Comparison of ENCODE assay signal across 9 cellular contexts in genomic region chr10:98445200-98445812, GRCh38. TPM values are rescaled to one million over a fixed set of nuclear protein-coding genes. Genes with fewer than 3 reads are reported as not detected.
DNase-seq lines count a peak whose midpoint lies in the region; ATAC-seq and TF ChIP-seq lines count a peak whose summit lies in the region.
"Had no signal": no experiment of that assay in that cellular context is flagged by ENCODE, and none has a peak within 500 bp of the region (broad histone marks: within the 10 kb centered on the region; RNA-seq: fewer than 3 reads in every experiment).

No MANE protein-coding gene starts in this region.

- peaks cover 25% of the 10 kb centered on the region for H3K4me1 Mint-ChIP-seq in T-helper 1 cell treated with Interleukin-12 subunit alpha and Interleukin-12 subunit beta and Interleukin-4 antibody, amounts not matched to agents 30 μg/mL and 1 μg/mL, for 36 hours (ENCODE audit: low read depth)
- H3K4me1 Mint-ChIP-seq in activated CD4-positive, alpha-beta memory T cell treated with anti-CD3 and anti-CD28 coated beads for 36 hours (ENCODE audit: low read depth): peaks cover 50% of the 10 kb centered on the region
- peaks cover 70% of the 10 kb centered on the region for H3K4me1 Mint-ChIP-seq in stimulated activated memory B cell treated with anti-CD40 and anti-IgM and Interleukin-4, amounts not matched to agents 10 μg/mL and 1 μg/mL and 100 μg/mL, for 72 hours

- H3K27me3 Mint-ChIP-seq in T-helper 1 cell treated with Interleukin-12 subunit alpha and Interleukin-12 subunit beta and Interleukin-4 antibody, amounts not matched to agents 30 μg/mL and 1 μg/mL, for 36 hours (ENCODE audit: low read depth): peaks cover 12% of the 10 kb centered on the region
- H3K27me3 Mint-ChIP-seq in activated CD4-positive, alpha-beta memory T cell treated with anti-CD3 and anti-CD28 coated beads for 36 hours: no peaks in the 10 kb centered on the region
- no peaks in the 10 kb centered on the region for H3K27me3 Mint-ChIP-seq in stimulated activated memory B cell treated with anti-CD40 and anti-IgM and Interleukin-4, amounts not matched to agents 10 μg/mL and 1 μg/mL and 100 μg/mL, for 72 hours

- TF ChIP-seq CTCF in foreskin keratinocyte (conservative IDR thresholded peaks at IDR 0.05): no peak

- CTCF ChIA-PET in activated CD4-positive, alpha-beta memory T cell treated with anti-CD3 and anti-CD28 coated beads for 36 hours (lab: Charles Lee): interaction anchor here (0.5 to 1.9 kb wide), 2 partner anchors 20 to 275 kb away, joined by 3 to 8 read pairs; no protein-coding TSS in a partner anchor

- H3K27ac ChIP-seq in foreskin keratinocyte: no peak overlapping the region
- H3K27ac ChIP-seq: SK-N-MC had no signal

- H3K27me3 ChIP-seq in foreskin keratinocyte: no peaks in the 10 kb centered on the region

- intact Hi-C loops in activated CD4-positive, alpha-beta memory T cell treated with anti-CD3 and anti-CD28 coated beads for 36 hours (cut with micrococcal nuclease): loop anchor here (5.0 kb wide), 1 partner anchor 33 kb away; no protein-coding TSS in a partner anchor

- peak overlapping the region; percentile 90 for H3K4me3 Mint-ChIP-seq in T-helper 1 cell treated with Interleukin-12 subunit alpha and Interleukin-12 subunit beta and Interleukin-4 antibody, amounts not matched to agents 30 μg/mL and 1 μg/mL, for 36 hours
- H3K4me3 Mint-ChIP-seq in activated CD4-positive, alpha-beta memory T cell treated with anti-CD3 and anti-CD28 coated beads for 36 hours: peak overlapping the region; percentile 93
- peak overlapping the region; percentile 96 for H3K4me3 Mint-ChIP-seq in stimulated activated memory B cell treated with anti-CD40 and anti-IgM and Interleukin-4, amounts not matched to agents 10 μg/mL and 1 μg/mL and 100 μg/mL, for 72 hours

- peaks cover 32% of the 10 kb centered on the region for H3K36me3 Mint-ChIP-seq in T-helper 1 cell treated with Interleukin-12 subunit alpha and Interleukin-12 subunit beta and Interleukin-4 antibody, amounts not matched to agents 30 μg/mL and 1 μg/mL, for 36 hours (ENCODE audit: low read depth)
- peaks cover 26% of the 10 kb centered on the region for H3K36me3 Mint-ChIP-seq in activated CD4-positive, alpha-beta memory T cell treated with anti-CD3 and anti-CD28 coated beads for 36 hours
- H3K36me3 Mint-ChIP-seq in stimulated activated memory B cell treated with anti-CD40 and anti-IgM and Interleukin-4, amounts not matched to agents 10 μg/mL and 1 μg/mL and 100 μg/mL, for 72 hours: peaks cover 41% of the 10 kb centered on the region

- peaks cover 3% of the 10 kb centered on the region for H3K4me1 ChIP-seq in foreskin keratinocyte

- ATAC-seq in foreskin keratinocyte: peak; percentile 1
- ATAC-seq in stimulated activated memory B cell treated with anti-CD40 and anti-IgM and Interleukin-4, amounts not matched to agents 10 μg/mL and 1 μg/mL and 100 μg/mL, for 72 hours: no peak
- no peak for ATAC-seq in HG03378 (IDR thresholded peaks at IDR 0.05; ENCODE audit: unreplicated experiment)
- ATAC-seq in GM18909 (IDR thresholded peaks at IDR 0.05; ENCODE audit: poor library complexity, unreplicated experiment): no peak

- DNase-seq in T-helper 1 cell: no peak
- DNase-seq in activated CD4-positive, alpha-beta memory T cell treated with anti-CD3 and anti-CD28 coated beads for 36 hours: no peak
- no peak for DNase-seq in foreskin keratinocyte
- no peak for DNase-seq in DMS53 (lab: John Stamatoyannopoulos, UW)

- POLR2A ChIA-PET in activated CD4-positive, alpha-beta memory T cell treated with anti-CD3 and anti-CD28 coated beads for 36 hours (lab: Charles Lee): interaction anchor here (1.2 kb wide), 1 partner anchor 9 kb away, joined by 3 read pairs; no protein-coding TSS in a partner anchor

- no peaks in the 10 kb centered on the region for H3K9me3 Mint-ChIP-seq in T-helper 1 cell treated with Interleukin-12 subunit alpha and Interleukin-12 subunit beta and Interleukin-4 antibody, amounts not matched to agents 30 μg/mL and 1 μg/mL, for 36 hours
- H3K9me3 Mint-ChIP-seq in activated CD4-positive, alpha-beta memory T cell treated with anti-CD3 and anti-CD28 coated beads for 36 hours: no peaks in the 10 kb centered on the region
- H3K9me3 Mint-ChIP-seq in stimulated activated memory B cell treated with anti-CD40 and anti-IgM and Interleukin-4, amounts not matched to agents 10 μg/mL and 1 μg/mL and 100 μg/mL, for 72 hours: no peaks in the 10 kb centered on the region

- H3K27ac Mint-ChIP-seq in T-helper 1 cell treated with Interleukin-12 subunit alpha and Interleukin-12 subunit beta and Interleukin-4 antibody, amounts not matched to agents 30 μg/mL and 1 μg/mL, for 36 hours: no peak overlapping the region
- peak overlapping the region; percentile 81 for H3K27ac Mint-ChIP-seq in activated CD4-positive, alpha-beta memory T cell treated with anti-CD3 and anti-CD28 coated beads for 36 hours
- H3K27ac Mint-ChIP-seq in stimulated activated memory B cell treated with anti-CD40 and anti-IgM and Interleukin-4, amounts not matched to agents 10 μg/mL and 1 μg/mL and 100 μg/mL, for 72 hours: peak overlapping the region; percentile 98

RNA-seq across cellular contexts. Expression of gene HPS1, which starts 1.4 kb away (rescaled TPM):
- total RNA-seq in activated CD4-positive, alpha-beta memory T cell treated with anti-CD3 and anti-CD28 coated beads for 36 hours: 10 to 100 TPM; 42.1 to 44.3 TPM
- total RNA-seq in foreskin keratinocyte: 36.4 and 39.0 TPM in 2 replicates
- polyA plus RNA-seq in foreskin keratinocyte: 37.8 and 41.7 TPM in 2 replicates

RNA-seq across cellular contexts. Expression of gene PYROXD2, which starts 30.3 kb away (rescaled TPM):
- 1 to 10 TPM; 4.7 to 5.3 TPM for total RNA-seq in activated CD4-positive, alpha-beta memory T cell treated with anti-CD3 and anti-CD28 coated beads for 36 hours
- 3.3 and 5.6 TPM in 2 replicates for total RNA-seq in foreskin keratinocyte
- polyA plus RNA-seq in foreskin keratinocyte: 2.1 and 6.2 TPM in 2 replicates
